Comparison of ENCODE assay signal across 1 cellular context in the genomic region with DNA sequence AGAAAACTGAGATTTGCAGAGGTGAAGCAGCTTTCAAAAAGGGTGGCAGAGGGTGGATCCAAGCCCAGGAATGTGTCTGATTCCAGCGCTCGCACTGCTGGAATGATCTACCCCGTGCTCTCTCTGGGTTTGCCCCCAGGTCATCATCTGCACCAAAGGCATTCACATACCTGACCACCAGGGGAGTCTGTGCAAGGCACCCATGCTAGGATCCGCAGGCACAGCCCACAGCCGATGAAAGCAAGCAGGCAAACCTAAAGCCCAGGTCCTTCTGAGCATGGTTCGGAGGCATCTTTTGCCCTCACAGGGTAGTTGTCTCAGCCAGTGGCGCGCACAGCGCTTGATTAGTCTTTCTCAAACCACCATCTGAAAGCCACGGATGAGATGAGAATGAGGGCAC.
A peak's percentile ranks its signal among the peaks of the same experiment; 100 is the strongest.
TF ChIP-seq lines count a peak whose summit lies in the region.

No MANE protein-coding gene starts in this region.

TF ChIP-seq in H1, 55 proteins besides CTCF, POLR2A, EP300 and RAD21:
- TF ChIP-seq TEAD4 (IDR thresholded peaks at IDR 0.05; ENCODE audit: low read depth, low read length) (0 out of 2 replicates have a peak, but pooled peaks have one; percentile 34), CBX8 (IDR thresholded peaks at IDR 0.05; ENCODE audit: borderline replicate concordance, low read depth, low read length) (no peak)
